ENCODE assay signal across 1 cellular context in genomic region chr6:111980168-111980567, GRCh38.
TF ChIP-seq lines count a peak whose summit lies in the region.

No MANE protein-coding gene starts in this region.

TF ChIP-seq in IMR-90, 13 proteins besides CTCF, POLR2A, EP300 and RAD21 (continued from another document):
- no peak for TF ChIP-seq MXI1 (IDR thresholded peaks at IDR 0.05; ENCODE audit: borderline replicate concordance, low read depth, low read length)
- no peak for TF ChIP-seq FOS (IDR thresholded peaks at IDR 0.05; ENCODE audit: low read depth, low read length)
- no peak for TF ChIP-seq CHD1 (IDR thresholded peaks at IDR 0.05; ENCODE audit: low read depth, low read length)
- no peak for TF ChIP-seq SMC3 (IDR thresholded peaks at IDR 0.05; ENCODE audit: low read depth, low read length)
- TF ChIP-seq USF2 (IDR thresholded peaks at IDR 0.05; ENCODE audit: low read depth, low read length), result no peak
- TF ChIP-seq MAFK (IDR thresholded peaks at IDR 0.05; ENCODE audit: low read depth, low read length), result no peak
- TF ChIP-seq MAZ (IDR thresholded peaks at IDR 0.05; ENCODE audit: borderline replicate concordance, low read depth, low read length), result no peak
- TF ChIP-seq RCOR1 (IDR thresholded peaks at IDR 0.05; ENCODE audit: insufficient replicate concordance, low read length), result no peak
- TF ChIP-seq BHLHE40 (IDR thresholded peaks at IDR 0.05; ENCODE audit: low read depth, low read length), result no peak
